ENCODE assay signal across 1 cellular context in the genomic region with DNA sequence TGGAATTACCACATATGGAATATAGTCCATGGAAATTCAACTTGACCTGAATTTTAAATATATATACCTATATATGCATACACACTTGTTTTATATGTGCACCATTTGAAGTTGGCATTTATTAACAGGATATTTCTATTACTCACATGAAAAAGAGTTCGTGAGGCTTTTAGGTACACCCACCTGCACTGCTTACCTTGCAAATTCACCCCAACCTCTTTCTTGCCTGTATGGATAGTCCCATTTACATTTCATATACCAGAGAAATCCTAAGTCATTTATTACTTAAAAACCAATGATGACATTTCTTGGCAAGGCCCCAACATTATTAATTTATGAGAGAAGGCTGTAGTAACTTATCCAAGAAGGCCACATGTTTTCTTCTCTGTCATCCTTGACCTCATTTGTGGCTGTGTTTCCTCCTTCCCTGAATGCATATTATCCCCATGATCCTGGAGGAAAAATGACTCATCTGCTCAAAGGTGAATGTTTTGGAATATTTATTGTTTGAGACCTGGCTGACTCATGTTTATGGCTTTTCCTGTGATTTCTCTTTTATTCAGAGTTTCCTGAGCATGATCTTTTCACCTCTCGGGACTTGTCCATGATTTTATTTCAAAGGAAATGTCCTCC.
TF ChIP-seq lines count a peak whose summit lies in the region.

No MANE protein-coding gene starts in this region.

TF ChIP-seq in HepG2, 621 proteins besides CTCF, POLR2A, EP300 and RAD21 (continued from another document and continues in another):
- TF ChIP-seq, protein P1, sequence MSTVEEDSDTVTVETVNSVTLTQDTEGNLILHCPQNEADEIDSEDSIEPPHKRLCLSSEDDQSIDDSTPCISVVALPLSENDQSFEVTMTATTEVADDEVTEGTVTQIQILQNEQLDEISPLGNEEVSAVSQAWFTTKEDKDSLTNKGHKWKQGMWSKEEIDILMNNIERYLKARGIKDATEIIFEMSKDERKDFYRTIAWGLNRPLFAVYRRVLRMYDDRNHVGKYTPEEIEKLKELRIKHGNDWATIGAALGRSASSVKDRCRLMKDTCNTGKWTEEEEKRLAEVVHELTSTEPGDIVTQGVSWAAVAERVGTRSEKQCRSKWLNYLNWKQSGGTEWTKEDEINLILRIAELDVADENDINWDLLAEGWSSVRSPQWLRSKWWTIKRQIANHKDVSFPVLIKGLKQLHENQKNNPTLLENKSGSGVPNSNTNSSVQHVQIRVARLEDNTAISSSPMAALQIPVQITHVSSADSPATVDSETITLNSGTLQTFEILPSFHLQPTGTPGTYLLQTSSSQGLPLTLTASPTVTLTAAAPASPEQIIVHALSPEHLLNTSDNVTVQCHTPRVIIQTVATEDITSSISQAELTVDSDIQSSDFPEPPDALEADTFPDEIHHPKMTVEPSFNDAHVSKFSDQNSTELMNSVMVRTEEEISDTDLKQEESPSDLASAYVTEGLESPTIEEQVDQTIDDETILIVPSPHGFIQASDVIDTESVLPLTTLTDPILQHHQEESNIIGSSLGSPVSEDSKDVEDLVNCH (CRISPR knock-in tag; IDR thresholded peaks at IDR 0.05) = no peak
- TF ChIP-seq NFE2L1 (CRISPR knock-in tag; IDR thresholded peaks at IDR 0.05; ENCODE audit: borderline replicate concordance) (no peak), ZNF484 (CRISPR knock-in tag; IDR thresholded peaks at IDR 0.05; ENCODE audit: borderline replicate concordance, low read depth) (no peak), AGO2 (optimal IDR thresholded peaks at IDR 0.05; ENCODE audit: low read depth, low read length) (no peak), ZNF510 (CRISPR knock-in tag; IDR thresholded peaks at IDR 0.05; ENCODE audit: low read depth) (no peak), SIX1 (CRISPR knock-in tag; IDR thresholded peaks at IDR 0.05; ENCODE audit: borderline replicate concordance) (no peak), RORA (CRISPR knock-in tag; IDR thresholded peaks at IDR 0.05) (0 out of 2 replicates have a peak, but pooled peaks have one; percentile 45), ZFP62 (CRISPR knock-in tag; IDR thresholded peaks at IDR 0.05) (no peak), PHB2 (IDR thresholded peaks at IDR 0.05; ENCODE audit: partially characterized antibody) (no peak), NONO (IDR thresholded peaks at IDR 0.05) (no peak), NONO (CRISPR knock-in tag; conservative IDR thresholded peaks at IDR 0.05) (no peak), WIZ (CRISPR knock-in tag; IDR thresholded peaks at IDR 0.05) (no peak), KLF16 (CRISPR knock-in tag; IDR thresholded peaks at IDR 0.05) (0 out of 4 replicates have a peak, but pooled peaks of 1 of the 2 experiments have one; percentile 18), ZNF720 (CRISPR knock-in tag; IDR thresholded peaks at IDR 0.05) (no peak), EHMT2 (IDR thresholded peaks at IDR 0.05; ENCODE audit: borderline replicate concordance, low read depth, low read length) (no peak), HCFC1 (IDR thresholded peaks at IDR 0.05; ENCODE audit: low read depth, low read length) (no peak), ZNF276 (CRISPR knock-in tag; IDR thresholded peaks at IDR 0.05; ENCODE audit: low read depth) (no peak), NFIB (CRISPR knock-in tag; IDR thresholded peaks at IDR 0.05; ENCODE audit: borderline replicate concordance) (no peak), TCF7 (IDR thresholded peaks at IDR 0.05; ENCODE audit: low read depth) (peak; percentile 28; the same call in 1 of the 2 replicates), SOX13 (IDR thresholded peaks at IDR 0.05) (no peak), SOX13 (CRISPR knock-in tag; conservative IDR thresholded peaks at IDR 0.05 in 1 of 2, IDR thresholded peaks at IDR 0.05 in 1 of 2) (peak in 1 of 2 experiments; percentile 19; a peak in 1 of 4 replicates), ZMYM3 (CRISPR knock-in tag; IDR thresholded peaks at IDR 0.05) (no peak), MLX (CRISPR knock-in tag; IDR thresholded peaks at IDR 0.05) (no peak), ATRX (CRISPR knock-in tag; IDR thresholded peaks at IDR 0.05; ENCODE audit: borderline replicate concordance) (no peak), ZMAT3 (CRISPR knock-in tag; conservative IDR thresholded peaks at IDR 0.05) (no peak), ZNF850 (CRISPR knock-in tag; conservative IDR thresholded peaks at IDR 0.05) (no peak), POLR2AphosphoS5 (IDR thresholded peaks at IDR 0.05; ENCODE audit: low read depth, low read length) (no peak), HNRNPH1 (optimal IDR thresholded peaks at IDR 0.05; ENCODE audit: low read depth, low read length) (no peak), ZNF180 (CRISPR knock-in tag; IDR thresholded peaks at IDR 0.05; ENCODE audit: borderline replicate concordance, low read depth) (no peak), MAFF (IDR thresholded peaks at IDR 0.05; ENCODE audit: low read depth, low read length) (peak; percentile 57), ZNF724P (CRISPR knock-in tag; IDR thresholded peaks at IDR 0.05; ENCODE audit: borderline replicate concordance) (no peak), ZNF660 (CRISPR knock-in tag; IDR thresholded peaks at IDR 0.05; ENCODE audit: borderline replicate concordance, low read depth) (no peak), ZNF33A (CRISPR knock-in tag; IDR thresholded peaks at IDR 0.05; ENCODE audit: borderline replicate concordance) (no peak), TP53 (CRISPR knock-in tag; conservative IDR thresholded peaks at IDR 0.05) (no peak), HMG20B (CRISPR knock-in tag; conservative IDR thresholded peaks at IDR 0.05) (no peak), MED8 (CRISPR knock-in tag; IDR thresholded peaks at IDR 0.05; ENCODE audit: insufficient replicate concordance) (no peak), RXRB (CRISPR knock-in tag; IDR thresholded peaks at IDR 0.05; ENCODE audit: borderline replicate concordance) (peak; percentile 77), NCOA2 (CRISPR knock-in tag; IDR thresholded peaks at IDR 0.05) (peak; percentile 36; the same call in 1 of the 2 replicates), LCORL (IDR thresholded peaks at IDR 0.05) (no peak), LCORL (CRISPR knock-in tag; IDR thresholded peaks at IDR 0.05) (no peak), ZSCAN25 (CRISPR knock-in tag; IDR thresholded peaks at IDR 0.05) (no peak), DNMT1 (CRISPR knock-in tag; IDR thresholded peaks at IDR 0.05) (no peak), SKI (IDR thresholded peaks at IDR 0.05; ENCODE audit: partially characterized antibody) (no peak), HNRNPLL (IDR thresholded peaks at IDR 0.05; ENCODE audit: low read depth, low read length, poor library complexity, severe bottlenecking) (no peak), GPN1 (CRISPR knock-in tag; IDR thresholded peaks at IDR 0.05; ENCODE audit: borderline replicate concordance) (no peak), ATAD3A (CRISPR knock-in tag; IDR thresholded peaks at IDR 0.05) (no peak), NR2F6 (IDR thresholded peaks at IDR 0.05) (peak; percentile 45; the same call in 1 of the 2 replicates), NR2F6 (CRISPR knock-in tag; IDR thresholded peaks at IDR 0.05) (peak; percentile 47; the same call in 1 of the 2 replicates), ZNF615 (CRISPR knock-in tag; IDR thresholded peaks at IDR 0.05; ENCODE audit: borderline replicate concordance) (no peak), ESRRA (CRISPR knock-in tag; IDR thresholded peaks at IDR 0.05; ENCODE audit: low read depth) (no peak), ZNF605 (CRISPR knock-in tag; IDR thresholded peaks at IDR 0.05) (no peak)
- TF ChIP-seq, protein P2, sequence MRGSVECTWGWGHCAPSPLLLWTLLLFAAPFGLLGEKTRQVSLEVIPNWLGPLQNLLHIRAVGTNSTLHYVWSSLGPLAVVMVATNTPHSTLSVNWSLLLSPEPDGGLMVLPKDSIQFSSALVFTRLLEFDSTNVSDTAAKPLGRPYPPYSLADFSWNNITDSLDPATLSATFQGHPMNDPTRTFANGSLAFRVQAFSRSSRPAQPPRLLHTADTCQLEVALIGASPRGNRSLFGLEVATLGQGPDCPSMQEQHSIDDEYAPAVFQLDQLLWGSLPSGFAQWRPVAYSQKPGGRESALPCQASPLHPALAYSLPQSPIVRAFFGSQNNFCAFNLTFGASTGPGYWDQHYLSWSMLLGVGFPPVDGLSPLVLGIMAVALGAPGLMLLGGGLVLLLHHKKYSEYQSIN (CRISPR knock-in tag; IDR thresholded peaks at IDR 0.05; ENCODE audit: borderline replicate concordance) = no peak
- TF ChIP-seq, protein P3, sequence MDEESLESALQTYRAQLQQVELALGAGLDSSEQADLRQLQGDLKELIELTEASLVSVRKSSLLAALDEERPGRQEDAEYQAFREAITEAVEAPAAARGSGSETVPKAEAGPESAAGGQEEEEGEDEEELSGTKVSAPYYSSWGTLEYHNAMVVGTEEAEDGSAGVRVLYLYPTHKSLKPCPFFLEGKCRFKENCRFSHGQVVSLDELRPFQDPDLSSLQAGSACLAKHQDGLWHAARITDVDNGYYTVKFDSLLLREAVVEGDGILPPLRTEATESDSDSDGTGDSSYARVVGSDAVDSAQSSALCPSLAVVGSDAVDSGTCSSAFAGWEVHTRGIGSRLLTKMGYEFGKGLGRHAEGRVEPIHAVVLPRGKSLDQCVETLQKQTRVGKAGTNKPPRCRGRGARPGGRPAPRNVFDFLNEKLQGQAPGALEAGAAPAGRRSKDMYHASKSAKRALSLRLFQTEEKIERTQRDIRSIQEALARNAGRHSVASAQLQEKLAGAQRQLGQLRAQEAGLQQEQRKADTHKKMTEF (CRISPR knock-in tag; IDR thresholded peaks at IDR 0.05) = peak; percentile 43; the same call in 1 of the 2 replicates
- TF ChIP-seq, protein P4, sequence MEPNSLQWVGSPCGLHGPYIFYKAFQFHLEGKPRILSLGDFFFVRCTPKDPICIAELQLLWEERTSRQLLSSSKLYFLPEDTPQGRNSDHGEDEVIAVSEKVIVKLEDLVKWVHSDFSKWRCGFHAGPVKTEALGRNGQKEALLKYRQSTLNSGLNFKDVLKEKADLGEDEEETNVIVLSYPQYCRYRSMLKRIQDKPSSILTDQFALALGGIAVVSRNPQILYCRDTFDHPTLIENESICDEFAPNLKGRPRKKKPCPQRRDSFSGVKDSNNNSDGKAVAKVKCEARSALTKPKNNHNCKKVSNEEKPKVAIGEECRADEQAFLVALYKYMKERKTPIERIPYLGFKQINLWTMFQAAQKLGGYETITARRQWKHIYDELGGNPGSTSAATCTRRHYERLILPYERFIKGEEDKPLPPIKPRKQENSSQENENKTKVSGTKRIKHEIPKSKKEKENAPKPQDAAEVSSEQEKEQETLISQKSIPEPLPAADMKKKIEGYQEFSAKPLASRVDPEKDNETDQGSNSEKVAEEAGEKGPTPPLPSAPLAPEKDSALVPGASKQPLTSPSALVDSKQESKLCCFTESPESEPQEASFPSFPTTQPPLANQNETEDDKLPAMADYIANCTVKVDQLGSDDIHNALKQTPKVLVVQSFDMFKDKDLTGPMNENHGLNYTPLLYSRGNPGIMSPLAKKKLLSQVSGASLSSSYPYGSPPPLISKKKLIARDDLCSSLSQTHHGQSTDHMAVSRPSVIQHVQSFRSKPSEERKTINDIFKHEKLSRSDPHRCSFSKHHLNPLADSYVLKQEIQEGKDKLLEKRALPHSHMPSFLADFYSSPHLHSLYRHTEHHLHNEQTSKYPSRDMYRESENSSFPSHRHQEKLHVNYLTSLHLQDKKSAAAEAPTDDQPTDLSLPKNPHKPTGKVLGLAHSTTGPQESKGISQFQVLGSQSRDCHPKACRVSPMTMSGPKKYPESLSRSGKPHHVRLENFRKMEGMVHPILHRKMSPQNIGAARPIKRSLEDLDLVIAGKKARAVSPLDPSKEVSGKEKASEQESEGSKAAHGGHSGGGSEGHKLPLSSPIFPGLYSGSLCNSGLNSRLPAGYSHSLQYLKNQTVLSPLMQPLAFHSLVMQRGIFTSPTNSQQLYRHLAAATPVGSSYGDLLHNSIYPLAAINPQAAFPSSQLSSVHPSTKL (CRISPR knock-in tag; IDR thresholded peaks at IDR 0.05) = peak; percentile 87
- TF ChIP-seq, protein P5, sequence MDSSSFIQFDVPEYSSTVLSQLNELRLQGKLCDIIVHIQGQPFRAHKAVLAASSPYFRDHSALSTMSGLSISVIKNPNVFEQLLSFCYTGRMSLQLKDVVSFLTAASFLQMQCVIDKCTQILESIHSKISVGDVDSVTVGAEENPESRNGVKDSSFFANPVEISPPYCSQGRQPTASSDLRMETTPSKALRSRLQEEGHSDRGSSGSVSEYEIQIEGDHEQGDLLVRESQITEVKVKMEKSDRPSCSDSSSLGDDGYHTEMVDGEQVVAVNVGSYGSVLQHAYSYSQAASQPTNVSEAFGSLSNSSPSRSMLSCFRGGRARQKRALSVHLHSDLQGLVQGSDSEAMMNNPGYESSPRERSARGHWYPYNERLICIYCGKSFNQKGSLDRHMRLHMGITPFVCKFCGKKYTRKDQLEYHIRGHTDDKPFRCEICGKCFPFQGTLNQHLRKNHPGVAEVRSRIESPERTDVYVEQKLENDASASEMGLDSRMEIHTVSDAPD (CRISPR knock-in tag; IDR thresholded peaks at IDR 0.05) = no peak
- TF ChIP-seq, protein P6, sequence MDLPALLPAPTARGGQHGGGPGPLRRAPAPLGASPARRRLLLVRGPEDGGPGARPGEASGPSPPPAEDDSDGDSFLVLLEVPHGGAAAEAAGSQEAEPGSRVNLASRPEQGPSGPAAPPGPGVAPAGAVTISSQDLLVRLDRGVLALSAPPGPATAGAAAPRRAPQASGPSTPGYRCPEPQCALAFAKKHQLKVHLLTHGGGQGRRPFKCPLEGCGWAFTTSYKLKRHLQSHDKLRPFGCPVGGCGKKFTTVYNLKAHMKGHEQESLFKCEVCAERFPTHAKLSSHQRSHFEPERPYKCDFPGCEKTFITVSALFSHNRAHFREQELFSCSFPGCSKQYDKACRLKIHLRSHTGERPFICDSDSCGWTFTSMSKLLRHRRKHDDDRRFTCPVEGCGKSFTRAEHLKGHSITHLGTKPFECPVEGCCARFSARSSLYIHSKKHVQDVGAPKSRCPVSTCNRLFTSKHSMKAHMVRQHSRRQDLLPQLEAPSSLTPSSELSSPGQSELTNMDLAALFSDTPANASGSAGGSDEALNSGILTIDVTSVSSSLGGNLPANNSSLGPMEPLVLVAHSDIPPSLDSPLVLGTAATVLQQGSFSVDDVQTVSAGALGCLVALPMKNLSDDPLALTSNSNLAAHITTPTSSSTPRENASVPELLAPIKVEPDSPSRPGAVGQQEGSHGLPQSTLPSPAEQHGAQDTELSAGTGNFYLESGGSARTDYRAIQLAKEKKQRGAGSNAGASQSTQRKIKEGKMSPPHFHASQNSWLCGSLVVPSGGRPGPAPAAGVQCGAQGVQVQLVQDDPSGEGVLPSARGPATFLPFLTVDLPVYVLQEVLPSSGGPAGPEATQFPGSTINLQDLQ (CRISPR knock-in tag; IDR thresholded peaks at IDR 0.05) = no peak
